10 cellular contexts compared by ENCODE assay signal in genomic region chr9:131405429-131405828, GRCh38. TPM values are rescaled to one million over a fixed set of nuclear protein-coding genes. Genes with fewer than 3 reads are reported as not detected.
DNase-seq lines count a peak whose midpoint lies in the region; ATAC-seq, FAIRE-seq and TF ChIP-seq lines count a peak whose summit lies in the region.
"Had no signal": no experiment of that assay in that cellular context is flagged by ENCODE, and none has a peak within 500 bp of the region (broad histone marks: within the 10 kb centered on the region; RNA-seq: fewer than 3 reads in every experiment).

No MANE protein-coding gene starts in this region.

- no peak overlapping the region for H3K27ac ChIP-seq in GM12878 (ENCODE audit: control insufficient read depth, insufficient read depth)
- peak overlapping the region in 1 of 2 donors; percentile 47 for H3K27ac ChIP-seq in thoracic aorta

- H3K9me3 ChIP-seq in GM12878 (replicated peaks; ENCODE audit: control insufficient read depth, insufficient read depth, low read length) (no peaks in the 10 kb centered on the region), thoracic aorta (no peaks in the 10 kb centered on the region)
- H3K9me3 ChIP-seq: HAP-1 had no signal

- H3K79me2 ChIP-seq in GM12878 (ENCODE audit: control insufficient read depth, insufficient read depth, low read length) = peaks cover 94% of the 10 kb centered on the region

- no peak overlapping the region for H2AFZ ChIP-seq in GM12878 (ENCODE audit: control insufficient read depth, low read depth, low read length)

- FAIRE-seq in GM12878 (lab: Jason Lieb, UNC) = no peak

- H3K4me1 Mint-ChIP-seq in activated CD4-positive, alpha-beta T cell treated with anti-CD3 and anti-CD28 coated beads for 36 hours = peaks cover 94% of the 10 kb centered on the region

- no peak overlapping the region for H3K4me3 ChIP-seq in GM12878
- peak overlapping the region; percentile 42 for H3K4me3 ChIP-seq in thoracic aorta
- H3K4me3 ChIP-seq: HAP-1 had no signal

- H3K9me3 Mint-ChIP-seq in activated CD4-positive, alpha-beta T cell treated with anti-CD3 and anti-CD28 coated beads for 36 hours (ENCODE audit: low read depth) = no peaks in the 10 kb centered on the region

- SMC1A ChIA-PET in GM12878 (lab: Charles Lee; ENCODE audit: uncharacterized antibody, unreplicated experiment) = interaction anchor here (0.9 to 1.1 kb wide), 2 partner anchors 9 to 10 kb away, joined by 3 read pairs; no protein-coding TSS in a partner anchor

- H3K4me1 ChIP-seq in GM12878 (ENCODE audit: control insufficient read depth, insufficient read depth, low read length) (peaks cover 45% of the 10 kb centered on the region), thoracic aorta (ENCODE audit: control insufficient read depth in 1 of 2, low read depth in 2 of 2) (peaks cover 83 to 99% of the 10 kb centered on the region in 2 donors)

- TF ChIP-seq CTCF in GM12878 (IDR thresholded peaks at IDR 0.05 in 2 of 3, conservative IDR thresholded peaks at IDR 0.05 in 1 of 3; ENCODE audit: control insufficient read depth in 2 of 3, extremely low read depth in 1 of 3, insufficient read depth in 1 of 3, low read depth in 3 of 3, low read length in 3 of 3) (no peak), thoracic aorta (IDR thresholded peaks at IDR 0.05) (no peak)

- H4K20me1 ChIP-seq in GM12878 (ENCODE audit: control insufficient read depth, insufficient read depth) = peaks cover 46% of the 10 kb centered on the region

- H3K36me3 ChIP-seq in GM12878 (ENCODE audit: control insufficient read depth in 2 of 2, insufficient read depth in 2 of 2, low read length in 1 of 2) = peaks cover 5 to 16% of the 10 kb centered on the region in 2 experiments; a peak in 3 of 4 replicates
- no peaks in the 10 kb centered on the region for H3K36me3 ChIP-seq in thoracic aorta

- TF ChIP-seq RAD21 in GM12878 (IDR thresholded peaks at IDR 0.05; ENCODE audit: insufficient read depth, low read depth, low read length) = no peak

- H3K27ac Mint-ChIP-seq in activated CD4-positive, alpha-beta T cell treated with anti-CD3 and anti-CD28 coated beads for 36 hours = peak overlapping the region; percentile 33

- BruUV-seq in GM12878 (replicated peaks; lab: Mats Ljungman, UMichigan) = no TSS peak

- no peak overlapping the region for H3K9ac ChIP-seq in GM12878 (ENCODE audit: control insufficient read depth, insufficient read depth, low read length)

- WGBS in GM12878 (ENCODE audit: insufficient coverage, insufficient replicate concordance, low lambda C conversion rate, missing lambda C conversion rate) = 58% methylated on average over 6 of the region's 6 CpGs

- POLR2A ChIA-PET in activated CD4-positive, alpha-beta T cell treated with anti-CD3 and anti-CD28 coated beads for 36 hours (lab: Charles Lee) = interaction anchor here (0.5 to 3.3 kb wide), 8 partner anchors 8 to 196 kb away, joined by 3 to 24 read pairs (median 4); no protein-coding TSS in a partner anchor
- POLR2A ChIA-PET in GM12878 (lab: Charles Lee) = interaction anchor here (0.5 to 1.6 kb wide), 4 partner anchors 10 to 149 kb away, joined by 5 to 6 read pairs (median 5); no protein-coding TSS in a partner anchor

- H3K4me3 Mint-ChIP-seq in activated CD4-positive, alpha-beta T cell treated with anti-CD3 and anti-CD28 coated beads for 36 hours = peak overlapping the region; percentile 56

- H3K4me2 ChIP-seq in GM12878 (ENCODE audit: control insufficient read depth, insufficient read depth) = no peak overlapping the region

- peak; percentile 21 for DNase-seq in activated CD4-positive, alpha-beta T cell treated with anti-CD3 and anti-CD28 coated beads for 36 hours
- no peak for DNase-seq in activated CD4-positive, alpha-beta T cell treated with anti-CD3 and anti-CD28 coated beads, Interleukin-2, amount 50 U/mL, for 1 hour
- DNase-seq in GM12878 (ENCODE audit: low read depth, low spot score) (no peak), islet precursor cell (peak; percentile 77), thoracic aorta (ENCODE audit: low spot score) (no peak), HT-29 (ENCODE audit: low spot score) (no peak), NCI-H748 (lab: John Stamatoyannopoulos, UW; ENCODE audit: unreplicated experiment) (no peak)
- DNase-seq: COR-L47 had no signal

- CTCF ChIA-PET in activated CD4-positive, alpha-beta T cell treated with anti-CD3 and anti-CD28 coated beads for 36 hours (lab: Charles Lee) = interaction anchor here (0.6 to 4.4 kb wide), 7 partner anchors 8 to 863 kb away, joined by 3 to 30 read pairs (median 3); no protein-coding TSS in a partner anchor
- CTCF ChIA-PET in GM12878 (lab: Yijun Ruan, JAX) = interaction anchor here (0.7 kb wide), 1 partner anchor 12 kb away, joined by 3 read pairs; no protein-coding TSS in a partner anchor

- intact Hi-C loops in activated CD4-positive, alpha-beta T cell treated with anti-CD3 and anti-CD28 coated beads for 36 hours (cut with DNase I, micrococcal nuclease) = loop anchor here (1.0 to 5.0 kb wide), 3 partner anchors 10 to 53 kb away; no protein-coding TSS in a partner anchor
- intact Hi-C loops in GM12878 (cut with micrococcal nuclease; ENCODE audit: unreplicated experiment) = no loop called here

- no peak for TF ChIP-seq EP300 in GM12878 (IDR thresholded peaks at IDR 0.05; ENCODE audit: borderline replicate concordance in 1 of 2, control insufficient read depth in 1 of 2, low read depth in 2 of 2, low read length in 2 of 2)

- H3K27me3 ChIP-seq in GM12878 (replicated peaks in 1 of 2; ENCODE audit: control insufficient read depth in 2 of 2, insufficient read depth in 2 of 2, low read length in 1 of 2) (no peaks in the 10 kb centered on the region), thoracic aorta (replicated peaks; ENCODE audit: insufficient read depth) (no peaks in the 10 kb centered on the region)

- no peak for ATAC-seq in activated CD4-positive, alpha-beta T cell treated with anti-CD3 and anti-CD28 coated beads for 36 hours
- ATAC-seq in GM12878 (no peak), thoracic aorta (ENCODE audit: insufficient number of reproducible peaks, low FRiP score, low read depth) (no peak), GM18502 (IDR thresholded peaks at IDR 0.05; ENCODE audit: poor library complexity, unreplicated experiment) (no peak)

- in situ Hi-C loops in GM12878 (cut with MboI) = no loop called here

- TF ChIP-seq POLR2A in GM12878 (IDR thresholded peaks at IDR 0.05; ENCODE audit: low read depth, low read length) = no peak

- RAD21 ChIA-PET in GM12878 (lab: Charles Lee; ENCODE audit: unreplicated experiment) = interaction anchor here (1.2 kb wide), 1 partner anchor 9 kb away, joined by 3 read pairs; no protein-coding TSS in a partner anchor

- no peaks in the 10 kb centered on the region for H3K27me3 Mint-ChIP-seq in activated CD4-positive, alpha-beta T cell treated with anti-CD3 and anti-CD28 coated beads for 36 hours

- H3K36me3 Mint-ChIP-seq in activated CD4-positive, alpha-beta T cell treated with anti-CD3 and anti-CD28 coated beads for 36 hours (ENCODE audit: low read depth) = peaks cover 21% of the 10 kb centered on the region

TF ChIP-seq in GM12878, 131 proteins besides CTCF, POLR2A, EP300 and RAD21:
- TF ChIP-seq TCF7 (IDR thresholded peaks at IDR 0.05; ENCODE audit: borderline replicate concordance) = no peak
- TF ChIP-seq POLR2AphosphoS5 (IDR thresholded peaks at IDR 0.05; ENCODE audit: low read length) = 0 out of 2 replicates have a peak, but pooled peaks have one; percentile 7
TF ChIP-seq in GM12878: peak in this region for 1.

RNA-seq across cellular contexts. Expression of gene PRRC2B, which starts 11.5 kb away (rescaled TPM):
- total RNA-seq in activated CD4-positive, alpha-beta T cell treated with anti-CD3 and anti-CD28 coated beads for 36 hours = 100 to 1,000 TPM; 151 to 184 TPM
- total RNA-seq in GM12878 (2013; cell fraction: nucleolus; rRNA removed) = 179 and 186 TPM in 2 replicates
- 27.8 and 32.0 TPM in 2 replicates for total RNA-seq in GM12878 (2014; rRNA removed)
- total RNA-seq in GM12878 (2014; rRNA removed; fragmentation: Illumina TruSeq; extraction: Trizol) = 21.2 and 21.6 TPM in 2 replicates
- 150 and 155 TPM in 2 replicates for total RNA-seq in GM12878 (2021)
- 45.8 TPM for polyA plus RNA-seq in GM12878 (2011; ENCODE audit: low read depth)
- polyA plus RNA-seq in GM12878 (2011; rRNA removed) = 17.9 and 24.9 TPM in 2 replicates
- 21.0 and 25.4 TPM in 2 replicates for polyA plus RNA-seq in GM12878 (2011; cell fraction: cytosol; rRNA removed)
- 79.4 and 91.6 TPM in 2 replicates for polyA plus RNA-seq in GM12878 (2011; cell fraction: nucleus; rRNA removed)
- 53.4 and 80.1 TPM in 2 replicates for polyA plus RNA-seq in GM12878 (2012)
- polyA plus RNA-seq in GM12878 (2014; fragmentation: Illumina TruSeq; extraction: Trizol) = 48.9 and 66.0 TPM in 2 replicates
- polyA plus RNA-seq in GM12878 (2014; fragmentation: Nextera tagmentation; extraction: Ambion mirVana) = 1 to 10 TPM in 1 of 2 experiments, under 1 TPM in 1; 0.84 to 2.0 TPM
- polyA plus RNA-seq in GM12878 (2014; rRNA removed) = 57.6 and 67.4 TPM in 2 replicates
- 10 to 100 TPM; 28.0 to 29.3 TPM for polyA plus RNA-seq in GM12878 (2016; fragmentation: Nextera tagmentation; extraction: Ambion mirVana)
- 55.0 and 58.4 TPM in 2 replicates for polyA minus RNA-seq in GM12878 (2011; rRNA and poly(A)+ RNA removed)
- polyA minus RNA-seq in GM12878 (2011; cell fraction: cytosol; rRNA and poly(A)+ RNA removed) = 24.6 and 29.8 TPM in 2 replicates
- 19.6 and 36.2 TPM in 2 replicates for polyA minus RNA-seq in GM12878 (2011; cell fraction: nucleus; rRNA and poly(A)+ RNA removed)
- total RNA-seq in thoracic aorta = 100 to 1,000 TPM; 162 to 198 TPM
- 96.5 and 106 TPM in 2 replicates for total RNA-seq in HT-29 (2014; rRNA removed; shearing (Covaris generic))

Comparison
In these comparisons a context has a peak if more than half of its experiments do, and no peak if none do; other contexts are left out.
1. DNase-seq: peak in activated CD4-positive, alpha-beta T cell treated with anti-CD3 and anti-CD28 coated beads for 36 hours (single experiment) and islet precursor cell (single experiment); none in activated CD4-positive, alpha-beta T cell treated with anti-CD3 and anti-CD28 coated beads, Interleukin-2, amount 50 U/mL, for 1 hour (single experiment), GM12878 (single experiment), thoracic aorta (single experiment), HT-29 (single experiment) and NCI-H748 (single experiment).